ENCODE assay signal across 15 cellular contexts in genomic region chr12:19994970-19995369, GRCh38.
DNase-seq lines count a peak whose midpoint lies in the region; TF ChIP-seq lines count a peak whose summit lies in the region.
"Had no signal": no experiment of that assay in that cellular context is flagged by ENCODE, and none has a peak within 500 bp of the region (broad histone marks: within the 10 kb centered on the region; RNA-seq: fewer than 3 reads in every experiment).

No MANE protein-coding gene starts in this region.

- no peak overlapping the region for H2BK15ac ChIP-seq in mesendoderm (replicated peaks; ENCODE audit: low read depth)

- no peaks in the 10 kb centered on the region for H3K27me3 ChIP-seq in osteoblast (ENCODE audit: insufficient read depth, low read length)
- no peaks in the 10 kb centered on the region for H3K27me3 ChIP-seq in mesendoderm (ENCODE audit: insufficient read depth, low read length, poor library complexity)
- H3K27me3 ChIP-seq: tibial artery had no signal

- H2BK120ac ChIP-seq in mesendoderm (ENCODE audit: low read depth, low read length) = no peak overlapping the region

- H3K36me3 ChIP-seq in osteoblast (ENCODE audit: insufficient read depth, low read length) (no peaks in the 10 kb centered on the region), mesendoderm (ENCODE audit: control insufficient read depth, insufficient read depth, low read length) (no peaks in the 10 kb centered on the region)
- H3K36me3 ChIP-seq: tibial artery had no signal

- TF ChIP-seq CTCF in Calu3 (IDR thresholded peaks at IDR 0.05; ENCODE audit: unreplicated experiment) (peak; percentile 23), LNCaP clone FGC (IDR thresholded peaks at IDR 0.05; ENCODE audit: control insufficient read depth, extremely low read depth, insufficient read depth) (peak; percentile 21; the same call in 1 of the 2 replicates), osteoblast (IDR thresholded peaks at IDR 0.05; ENCODE audit: extremely low read depth, low read depth, low read length) (peak; percentile 35), endothelial cell (IDR thresholded peaks at IDR 0.05; ENCODE audit: unreplicated experiment) (no peak)

- H3K4ac ChIP-seq in mesendoderm (ENCODE audit: low read depth, low read length) = no peak overlapping the region

- H3K9me3 ChIP-seq in osteoblast (ENCODE audit: low read depth, low read length) = no peaks in the 10 kb centered on the region
- H3K9me3 ChIP-seq: tibial artery had no signal

- no peak overlapping the region for H3K18ac ChIP-seq in mesendoderm (ENCODE audit: low read length)

- BruUV-seq in Calu3 (replicated peaks; lab: Mats Ljungman, UMichigan) = no TSS peak

- no peaks in the 10 kb centered on the region for H3K36me3 Mint-ChIP-seq in Calu3 (ENCODE audit: insufficient read depth, unreplicated experiment)
- H3K36me3 Mint-ChIP-seq in endothelial cell (ENCODE audit: low read depth, unreplicated experiment) = no peaks in the 10 kb centered on the region
- H3K36me3 Mint-ChIP-seq: activated naive CD4-positive, alpha-beta T cell treated with anti-CD3 and anti-CD28 coated beads, Interleukin-2, amount 50 U/mL, for 72 hours; stimulated activated memory B cell treated with anti-CD40 and anti-IgM and Interleukin-4, amounts not matched to agents 10 μg/mL and 1 μg/mL and 100 μg/mL, for 72 hours had no signal

- no peak overlapping the region for H3K56ac ChIP-seq in mesendoderm (ENCODE audit: low read length)

- DNase-seq in Calu3 (no peak), LNCaP clone FGC (ENCODE audit: low read depth) (no peak), dermis blood vessel endothelial cell (peak; percentile 37), osteoblast (ENCODE audit: insufficient read length, low spot score, missing footprints) (no peak), endothelial cell (ENCODE audit: low spot score) (no peak), NCI-H1092 treated with DMSO at 0.1 percent for 48 hours (lab: John Stamatoyannopoulos, UW) (no peak), mesendoderm (no peak)
- DNase-seq: activated CD4-positive, alpha-beta T cell treated with anti-CD3 and anti-CD28 coated beads for 48 hours; central memory CD4-positive, alpha-beta T cell; GDM1; NCI-H774; occipital lobe; tibial artery had no signal

- H3K27ac ChIP-seq in osteoblast (ENCODE audit: low read depth, low read length) (no peak overlapping the region), mesendoderm (ENCODE audit: low read depth, low read length) (no peak overlapping the region)
- H3K27ac ChIP-seq: tibial artery had no signal

- H3K9ac ChIP-seq in mesendoderm (ENCODE audit: low read length) = no peak overlapping the region

- H3K27me3 Mint-ChIP-seq in Calu3 (ENCODE audit: unreplicated experiment) (no peaks in the 10 kb centered on the region), endothelial cell (ENCODE audit: unreplicated experiment) (no peaks in the 10 kb centered on the region)
- H3K27me3 Mint-ChIP-seq: stimulated activated memory B cell treated with anti-CD40 and anti-IgM and Interleukin-4, amounts not matched to agents 10 μg/mL and 1 μg/mL and 100 μg/mL, for 72 hours had no signal

- H3K4me1 Mint-ChIP-seq in Calu3 (ENCODE audit: low read depth, unreplicated experiment) (peaks cover 42% of the 10 kb centered on the region), endothelial cell (ENCODE audit: unreplicated experiment) (no peaks in the 10 kb centered on the region)
- H3K4me1 Mint-ChIP-seq: stimulated activated memory B cell treated with anti-CD40 and anti-IgM and Interleukin-4, amounts not matched to agents 10 μg/mL and 1 μg/mL and 100 μg/mL, for 72 hours had no signal

- H4K8ac ChIP-seq in mesendoderm (ENCODE audit: low read depth, low read length) = no peak overlapping the region

- CTCF ChIA-PET in Calu3 (lab: Charles Lee) = no interaction called here

- no peak overlapping the region for H3K23ac ChIP-seq in mesendoderm (ENCODE audit: low read length)

- no peak overlapping the region for H2AK5ac ChIP-seq in mesendoderm (ENCODE audit: low read length)

- H4K5ac ChIP-seq in mesendoderm (ENCODE audit: low read length) = no peak overlapping the region

- no peak overlapping the region for H3K27ac Mint-ChIP-seq in Calu3 (ENCODE audit: unreplicated experiment)
- H3K27ac Mint-ChIP-seq in endothelial cell (ENCODE audit: unreplicated experiment) = no peak overlapping the region
- H3K27ac Mint-ChIP-seq: activated naive CD4-positive, alpha-beta T cell treated with anti-CD3 and anti-CD28 coated beads, Interleukin-2, amount 50 U/mL, for 72 hours; stimulated activated memory B cell treated with anti-CD40 and anti-IgM and Interleukin-4, amounts not matched to agents 10 μg/mL and 1 μg/mL and 100 μg/mL, for 72 hours had no signal

- H3K4me1 ChIP-seq in osteoblast (ENCODE audit: insufficient read depth, low read length) = peaks cover 18% of the 10 kb centered on the region
- H3K4me1 ChIP-seq in mesendoderm (ENCODE audit: control insufficient read depth, low read depth, low read length) = no peaks in the 10 kb centered on the region

- no peaks in the 10 kb centered on the region for H4K20me1 ChIP-seq in osteoblast (ENCODE audit: insufficient read depth, low read length)

- H3K4me2 ChIP-seq in osteoblast (ENCODE audit: insufficient read depth, low read length) (no peak overlapping the region), mesendoderm (ENCODE audit: low read length) (no peak overlapping the region)

- H3K9me3 Mint-ChIP-seq in Calu3 (ENCODE audit: low read depth, unreplicated experiment) (no peaks in the 10 kb centered on the region), endothelial cell (ENCODE audit: unreplicated experiment) (no peaks in the 10 kb centered on the region)

- H2AFZ ChIP-seq in osteoblast (ENCODE audit: low read length) = no peak overlapping the region

- intact Hi-C loops in Calu3 (cut with micrococcal nuclease; ENCODE audit: unreplicated experiment) = loop anchor here (1.0 to 10.0 kb wide), 5 partner anchors 24 to 377 kb away; no protein-coding TSS in a partner anchor

- H3K79me1 ChIP-seq in mesendoderm (ENCODE audit: low read length) = no peaks in the 10 kb centered on the region

- H3K4me3 Mint-ChIP-seq in Calu3 (ENCODE audit: low read depth, unreplicated experiment) = no peak overlapping the region
- H3K4me3 Mint-ChIP-seq in endothelial cell (ENCODE audit: unreplicated experiment) = no peak overlapping the region
- H3K4me3 Mint-ChIP-seq: stimulated activated memory B cell treated with anti-CD40 and anti-IgM and Interleukin-4, amounts not matched to agents 10 μg/mL and 1 μg/mL and 100 μg/mL, for 72 hours had no signal

- H3K4me3 ChIP-seq in LNCaP clone FGC (ENCODE audit: low read depth, low read length) = no peak overlapping the region
- H3K4me3 ChIP-seq in osteoblast (ENCODE audit: insufficient read depth, low read length) = no peak overlapping the region
- no peak overlapping the region for H3K4me3 ChIP-seq in mesendoderm (ENCODE audit: low read length)
- H3K4me3 ChIP-seq: tibial artery had no signal

- H2BK5ac ChIP-seq in mesendoderm (ENCODE audit: low read length) = no peak overlapping the region

- no peaks in the 10 kb centered on the region for H3K79me2 ChIP-seq in osteoblast (ENCODE audit: insufficient read depth, low read length)
- H3K79me2 ChIP-seq in mesendoderm (ENCODE audit: control insufficient read depth, insufficient read depth, low read length) = no peaks in the 10 kb centered on the region
